In the genomic region with DNA sequence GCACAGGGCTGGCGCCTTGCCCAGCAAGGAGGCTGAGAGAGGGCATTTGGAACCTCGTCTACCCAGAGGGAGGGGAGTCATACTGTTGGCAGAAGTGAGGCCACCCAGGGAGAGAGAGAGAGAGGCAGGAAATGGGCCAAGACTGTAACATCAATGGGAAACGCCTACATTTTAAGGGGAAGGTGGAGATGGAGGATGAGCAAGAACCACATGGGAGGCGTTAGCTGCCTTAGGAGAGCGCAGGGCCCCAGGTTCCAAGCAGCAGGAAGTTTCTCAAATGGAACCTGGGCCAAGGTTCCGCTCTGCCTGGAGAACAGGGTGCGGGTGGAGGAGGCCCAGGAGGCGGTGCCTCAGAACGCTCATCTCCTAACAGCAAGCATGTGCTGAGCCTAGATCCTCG, we compare ENCODE assay signal across 15 cellular contexts. TPM values are rescaled to one million over a fixed set of nuclear protein-coding genes. Genes with fewer than 3 reads are reported as not detected.
DNase-seq lines count a peak whose midpoint lies in the region; ATAC-seq lines count a peak whose summit lies in the region.
"Had no signal": no experiment of that assay in that cellular context is flagged by ENCODE, and none has a peak within 500 bp of the region (broad histone marks: within the 10 kb centered on the region; RNA-seq: fewer than 3 reads in every experiment).

No MANE protein-coding gene starts in this region.

- intact Hi-C loops in Right ventricle myocardium superior (cut with DNase I) = no loop called here
- intact Hi-C loops in left cardiac atrium (cut with DNase I) = no loop called here

- ATAC-seq in Right ventricle myocardium superior (ENCODE audit: poor library complexity) = no peak
- no peak for ATAC-seq in left cardiac atrium
- ATAC-seq in esophagus mucosa = peak; percentile 62
- no peak for ATAC-seq in GM19397 (IDR thresholded peaks at IDR 0.05; ENCODE audit: unreplicated experiment)
- ATAC-seq in HG03045 (IDR thresholded peaks at IDR 0.05; ENCODE audit: unreplicated experiment) = no peak
- ATAC-seq: activated T-helper 17 cell treated with anti-CD3 and anti-CD28 coated beads, Interleukin-2, amount 50 U/mL, for 72 hours had no signal

- DNase-seq in Right ventricle myocardium superior = peak; percentile 22
- DNase-seq in left cardiac atrium = no peak
- DNase-seq in NCI-H226 = peak; percentile 46
- DNase-seq in central memory CD4-positive, alpha-beta T cell = no peak
- no peak for DNase-seq in stimulated activated CD4-positive, alpha-beta T cell treated with anti-CD3 and anti-CD28 coated beads, Interleukin-15, amount 100 ng/mL, for 24 hours
- DNase-seq: activated CD4-positive, alpha-beta T cell treated with anti-CD3 and anti-CD28 coated beads, Interleukin-2, amount 50 U/mL, for 48 hours; anterior cingulate cortex; ovary had no signal

RNA-seq across cellular contexts. Expression of gene WFDC1, which starts 2.6 kb away (rescaled TPM):
- total RNA-seq in Right ventricle myocardium superior = 1.4 TPM
- 1 to 10 TPM; 1.9 to 2.5 TPM for total RNA-seq in left cardiac atrium
- 1.1 TPM for total RNA-seq in esophagus mucosa

RNA-seq across cellular contexts. Expression of gene KCNG4, which starts 52.2 kb away (rescaled TPM):
- total RNA-seq in Right ventricle myocardium superior (not detected), left cardiac atrium (not detected), esophagus mucosa (not detected)
- total RNA-seq: activated T-helper 17 cell treated with anti-CD3 and anti-CD28 coated beads, Interleukin-2, amount 50 U/mL, for 72 hours; fibroblast of villous mesenchyme; mesenteric fat pad; ovary; temporal lobe had no signal

Comparison
In these comparisons a context has a peak if more than half of its experiments do, and no peak if none do; other contexts are left out.
1. DNase-seq: peak in Right ventricle myocardium superior (single experiment) and NCI-H226 (single experiment); none in left cardiac atrium (single experiment), central memory CD4-positive, alpha-beta T cell (single experiment) and stimulated activated CD4-positive, alpha-beta T cell treated with anti-CD3 and anti-CD28 coated beads, Interleukin-15, amount 100 ng/mL, for 24 hours (single experiment).